Comparison of ENCODE assay signal across 8 cellular contexts in the genomic region with DNA sequence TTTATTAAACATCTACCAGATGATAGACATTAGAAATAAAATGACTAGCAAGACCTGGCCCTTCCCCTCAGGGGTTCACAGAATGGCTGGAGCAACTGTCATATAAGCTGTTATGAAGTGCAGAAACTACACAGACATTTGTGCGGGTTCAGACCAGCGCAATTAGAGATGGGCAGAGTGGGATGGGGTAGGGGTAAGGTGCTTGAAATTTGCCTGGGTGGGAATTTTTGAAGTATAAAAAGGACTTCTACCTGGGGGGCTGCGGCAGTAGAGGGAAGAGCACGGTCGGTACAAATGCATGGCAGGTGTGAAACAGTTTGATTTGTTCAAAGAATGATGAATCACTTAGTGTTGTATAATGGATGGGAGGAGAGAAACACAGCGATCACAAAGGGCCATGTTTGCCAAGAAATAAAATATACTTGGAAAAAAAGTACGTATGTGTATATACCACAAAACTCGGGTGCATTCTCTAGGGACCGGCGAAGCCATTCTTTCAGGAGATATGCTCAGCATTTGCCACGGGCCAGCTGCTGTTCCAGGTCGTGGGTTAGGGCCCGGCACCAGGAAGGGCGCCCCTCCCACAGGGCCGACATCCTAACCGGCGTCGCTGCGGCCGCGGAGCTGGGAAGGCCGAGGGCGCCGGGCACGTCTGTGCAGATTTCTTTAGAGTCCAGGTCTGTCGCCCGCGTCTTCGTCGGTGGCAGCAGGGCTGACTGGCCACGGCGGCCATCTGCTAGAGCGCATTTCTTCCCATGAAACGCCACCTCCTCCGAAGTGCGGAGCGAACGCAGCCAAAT. TPM values are rescaled to one million over a fixed set of nuclear protein-coding genes. Genes with fewer than 3 reads are reported as not detected.
DNase-seq lines count a peak whose midpoint lies in the region; ATAC-seq and TF ChIP-seq lines count a peak whose summit lies in the region.

No MANE protein-coding gene starts in this region.

- peak; percentile 47 for DNase-seq in ACHN
- peak; percentile 76 for DNase-seq in NCI-H2171 treated with DMSO at 0.1 percent for 48 hours (lab: John Stamatoyannopoulos, UW)
- no peak for DNase-seq in activated naive CD8-positive, alpha-beta T cell treated with anti-CD3 and anti-CD28 coated beads, Interleukin-2, amount 10 ng/mL, durations not matched to agents 7 days and 5 days
- peak; percentile 69 for DNase-seq in left cardiac atrium
- DNase-seq in progenitor cell of endocrine pancreas (ENCODE audit: low spot score, unreplicated experiment), result peak; percentile 35
- DNase-seq in DMS153 (lab: John Stamatoyannopoulos, UW), result no peak

- POLR2A ChIA-PET in activated naive CD8-positive, alpha-beta T cell treated with anti-CD3 and anti-CD28 coated beads, Interleukin-2, amount 10 ng/mL, durations not matched to agents 7 days and 5 days (lab: Charles Lee), result interaction anchor here (0.5 to 2.8 kb wide), 17 partner anchors 9 to 286 kb away, joined by 3 to 47 read pairs (median 5); a partner anchor contains a TSS

- H3K4me1 Mint-ChIP-seq in activated naive CD8-positive, alpha-beta T cell treated with anti-CD3 and anti-CD28 coated beads, Interleukin-2, amount 10 ng/mL, durations not matched to agents 7 days and 5 days, result peaks cover 41% of the 10 kb centered on the region
- peaks cover 23% of the 10 kb centered on the region for H3K4me1 Mint-ChIP-seq in progenitor cell of endocrine pancreas (ENCODE audit: low read depth)

- peak overlapping the region; percentile 96 for H3K27ac Mint-ChIP-seq in activated naive CD8-positive, alpha-beta T cell treated with anti-CD3 and anti-CD28 coated beads, Interleukin-2, amount 10 ng/mL, durations not matched to agents 7 days and 5 days
- H3K27ac Mint-ChIP-seq in progenitor cell of endocrine pancreas, result peak overlapping the region; percentile 98

- in situ Hi-C loops in ACHN (cut with HindIII; ENCODE audit: low pct_ligation_motif_present, low pct_unique_long_range_greater_than_20kb, low sequenced_read_pairs), result no loop called here

- H3K36me3 Mint-ChIP-seq in activated naive CD8-positive, alpha-beta T cell treated with anti-CD3 and anti-CD28 coated beads, Interleukin-2, amount 10 ng/mL, durations not matched to agents 7 days and 5 days, result peaks cover 10% of the 10 kb centered on the region
- H3K36me3 Mint-ChIP-seq in progenitor cell of endocrine pancreas (ENCODE audit: insufficient read depth), result peaks cover 8% of the 10 kb centered on the region

- peak overlapping the region; percentile 82 for H3K4me3 ChIP-seq in GM12875 (ENCODE audit: low read depth, low read length)

- peak overlapping the region; percentile 98 for H3K4me3 Mint-ChIP-seq in activated naive CD8-positive, alpha-beta T cell treated with anti-CD3 and anti-CD28 coated beads, Interleukin-2, amount 10 ng/mL, durations not matched to agents 7 days and 5 days
- H3K4me3 Mint-ChIP-seq in progenitor cell of endocrine pancreas (ENCODE audit: low read depth), result peak overlapping the region; percentile 95

- no peaks in the 10 kb centered on the region for H3K9me3 Mint-ChIP-seq in activated naive CD8-positive, alpha-beta T cell treated with anti-CD3 and anti-CD28 coated beads, Interleukin-2, amount 10 ng/mL, durations not matched to agents 7 days and 5 days
- H3K9me3 Mint-ChIP-seq in progenitor cell of endocrine pancreas (ENCODE audit: low read depth), result no peaks in the 10 kb centered on the region

- H3K27me3 Mint-ChIP-seq in activated naive CD8-positive, alpha-beta T cell treated with anti-CD3 and anti-CD28 coated beads, Interleukin-2, amount 10 ng/mL, durations not matched to agents 7 days and 5 days, result no peaks in the 10 kb centered on the region
- H3K27me3 Mint-ChIP-seq in progenitor cell of endocrine pancreas, result no peaks in the 10 kb centered on the region

- intact Hi-C loops in left cardiac atrium (cut with DNase I), result loop anchor here in 1 of 2 donors (10.0 kb wide), 1 partner anchor 90 kb away; no protein-coding TSS in a partner anchor

- ATAC-seq in HG02970 (IDR thresholded peaks at IDR 0.05; ENCODE audit: low FRiP score, unreplicated experiment), result peak; percentile 19
- peak; percentile 7 for ATAC-seq in activated naive CD8-positive, alpha-beta T cell treated with anti-CD3 and anti-CD28 coated beads, Interleukin-2, amount 10 ng/mL, durations not matched to agents 7 days and 5 days (ENCODE audit: low read depth)
- peak; percentile 38 to 66 for ATAC-seq in left cardiac atrium

- TF ChIP-seq CTCF in GM12875 (IDR thresholded peaks at IDR 0.05; ENCODE audit: borderline replicate concordance, insufficient read depth, low read depth, low read length) (no peak), progenitor cell of endocrine pancreas (IDR thresholded peaks at IDR 0.05; ENCODE audit: unreplicated experiment) (no peak)

RNA-seq across cellular contexts. Expression of a gene that starts 0.8 kb away (rescaled TPM):
- total RNA-seq in activated naive CD8-positive, alpha-beta T cell treated with anti-CD3 and anti-CD28 coated beads, Interleukin-2, amount 10 ng/mL, durations not matched to agents 7 days and 5 days, result 10 to 100 TPM; 54.0 to 55.5 TPM
- 10 to 100 TPM; 41.4 to 50.5 TPM for total RNA-seq in left cardiac atrium
- 40.5 and 44.6 TPM in 2 replicates for total RNA-seq in progenitor cell of endocrine pancreas

RNA-seq across cellular contexts. Expression of a gene that starts 39.9 kb away (rescaled TPM):
- 10 to 100 TPM; 15.9 to 16.3 TPM for total RNA-seq in activated naive CD8-positive, alpha-beta T cell treated with anti-CD3 and anti-CD28 coated beads, Interleukin-2, amount 10 ng/mL, durations not matched to agents 7 days and 5 days
- total RNA-seq in left cardiac atrium (10 to 100 TPM; 24.3 to 37.6 TPM), progenitor cell of endocrine pancreas (18.2 and 18.8 TPM in 2 replicates)

Comparison
In these comparisons a context has a peak if more than half of its experiments do, and no peak if none do; other contexts are left out.
1. DNase-seq: peak in ACHN (single experiment), NCI-H2171 treated with DMSO at 0.1 percent for 48 hours (single experiment), left cardiac atrium (single experiment) and progenitor cell of endocrine pancreas (single experiment); none in activated naive CD8-positive, alpha-beta T cell treated with anti-CD3 and anti-CD28 coated beads, Interleukin-2, amount 10 ng/mL, durations not matched to agents 7 days and 5 days (single experiment) and DMS153 (single experiment).
2. Peak in every context shown above with its lines, with median percentiles within 50 percentile points of each other: ATAC-seq.